In the genomic region with DNA sequence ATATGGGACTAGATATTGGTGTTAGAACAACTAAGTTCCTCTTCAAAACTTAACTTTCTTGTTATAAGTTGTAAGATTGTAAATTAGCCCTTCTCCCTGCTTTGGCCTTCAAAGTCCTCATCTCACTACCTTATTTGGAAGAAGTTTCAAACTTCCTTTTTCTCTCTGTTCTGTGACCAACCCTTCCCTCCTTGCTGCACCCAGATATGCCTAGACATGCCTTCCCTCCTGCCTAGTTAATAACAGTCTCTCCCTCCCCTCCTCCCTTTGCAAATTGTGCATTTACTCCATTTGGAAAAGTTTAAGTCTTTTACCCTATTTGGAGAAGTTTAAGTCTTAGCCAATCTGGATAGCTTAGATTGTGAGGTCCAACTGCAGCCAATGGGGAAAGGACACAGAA, we compare ENCODE assay signal across 27 cellular contexts. TPM values are rescaled to one million over a fixed set of nuclear protein-coding genes. Genes with fewer than 3 reads are reported as not detected.
A peak's percentile ranks its signal among the peaks of the same experiment; 100 is the strongest.
DNase-seq lines count a peak whose midpoint lies in the region; ATAC-seq and TF ChIP-seq lines count a peak whose summit lies in the region.
"Had no signal": no experiment of that assay in that cellular context is flagged by ENCODE, and none has a peak within 500 bp of the region (broad histone marks: within the 10 kb centered on the region; RNA-seq: fewer than 3 reads in every experiment).

No MANE protein-coding gene starts in this region.

- ATAC-seq in HG03025 (IDR thresholded peaks at IDR 0.05; ENCODE audit: low FRiP score, unreplicated experiment) (no peak), HG03135 (IDR thresholded peaks at IDR 0.05; ENCODE audit: unreplicated experiment) (no peak)
- ATAC-seq: A549; heart right ventricle; left ventricle myocardium superior; naive thymus-derived CD4-positive, alpha-beta T cell; Panc1; WTC11 had no signal

- H3K4me3 ChIP-seq in HFF-Myc (replicated peaks; ENCODE audit: low read depth, low read length) = no peak overlapping the region
- no peak overlapping the region for H3K4me3 ChIP-seq in epithelial cell of esophagus (ENCODE audit: low read length)
- H3K4me3 ChIP-seq: A549, dorsolateral prefrontal cortex, heart right ventricle, skin epidermis had no signal

- TF ChIP-seq CTCF in HFF-Myc (IDR thresholded peaks at IDR 0.05; ENCODE audit: low read depth, low read length, missing control alignments) = no peak
- no peak for TF ChIP-seq CTCF in epithelial cell of esophagus (IDR thresholded peaks at IDR 0.05; ENCODE audit: insufficient read depth, low read depth, low read length, missing control alignments)

- H3K27ac Mint-ChIP-seq in activated T-helper 2 cell treated with anti-CD3 and anti-CD28 coated beads, Interferon-gamma antibody, Interleukin-2, Interleukin-4, amounts not matched to agents 10 μg/mL and 5 μg/mL and 100 μg/mL, durations not matched to agents 14 hours and 24 hours and 36 hours = no peak overlapping the region
- H3K27ac Mint-ChIP-seq: activated naive CD8-positive, alpha-beta T cell treated with anti-CD3 and anti-CD28 coated beads for 36 hours; mesothelial cell of epicardium; naive thymus-derived CD4-positive, alpha-beta T cell; WTC11 had no signal

- DNase-seq in AML-193 (lab: John Stamatoyannopoulos, UW) = peak; percentile 26 to 49
- DNase-seq in HFF-Myc (ENCODE audit: extremely low read depth, low read depth) = peak; percentile 16
- DNase-seq in OCI-M1 (lab: John Stamatoyannopoulos, UW) = peak; percentile 30
- DNase-seq in epithelial cell of esophagus (ENCODE audit: low read depth) = peak; percentile 64
- DNase-seq in activated T-helper 2 cell treated with anti-CD3 and anti-CD28 coated beads, Interferon-gamma antibody, Interleukin-2, Interleukin-4, amounts not matched to agents 10 μg/mL and 5 μg/mL and 100 μg/mL, durations not matched to agents 14 hours and 24 hours and 36 hours (ENCODE audit: low spot score) = no peak
- no peak for DNase-seq in activated CD8-positive, alpha-beta memory T cell treated with anti-CD3 and anti-CD28 coated beads, Interleukin-2, amount 50 U/mL, for 4 hours
- DNase-seq: activated naive CD8-positive, alpha-beta T cell treated with anti-CD3 and anti-CD28 coated beads for 36 hours; DMS79 treated with DMSO at 0.1 percent for 48 hours; dorsolateral prefrontal cortex; HCEC 1CT; heart right ventricle; IMR-90; left ventricle myocardium superior; naive thymus-derived CD4-positive, alpha-beta T cell; NCI-H146; NCI-H446 treated with DMSO at 0.1 percent for 48 hours; stimulated activated CD4-positive, alpha-beta T cell treated with anti-CD3 and anti-CD28 coated beads, Interleukin-1b, Interleukin-23, amount 100 ng/mL, for 48 hours had no signal

- H3K4me3 Mint-ChIP-seq in activated T-helper 2 cell treated with anti-CD3 and anti-CD28 coated beads, Interferon-gamma antibody, Interleukin-2, Interleukin-4, amounts not matched to agents 10 μg/mL and 5 μg/mL and 100 μg/mL, durations not matched to agents 14 hours and 24 hours and 36 hours (ENCODE audit: low read depth) = no peak overlapping the region
- H3K4me3 Mint-ChIP-seq: activated naive CD8-positive, alpha-beta T cell treated with anti-CD3 and anti-CD28 coated beads for 36 hours; mesothelial cell of epicardium; naive thymus-derived CD4-positive, alpha-beta T cell; WTC11 had no signal

- H3K36me3 Mint-ChIP-seq in activated T-helper 2 cell treated with anti-CD3 and anti-CD28 coated beads, Interferon-gamma antibody, Interleukin-2, Interleukin-4, amounts not matched to agents 10 μg/mL and 5 μg/mL and 100 μg/mL, durations not matched to agents 14 hours and 24 hours and 36 hours (ENCODE audit: low read depth) = no peaks in the 10 kb centered on the region
- H3K36me3 Mint-ChIP-seq: mesothelial cell of epicardium had no signal

- H3K9me3 Mint-ChIP-seq in activated T-helper 2 cell treated with anti-CD3 and anti-CD28 coated beads, Interferon-gamma antibody, Interleukin-2, Interleukin-4, amounts not matched to agents 10 μg/mL and 5 μg/mL and 100 μg/mL, durations not matched to agents 14 hours and 24 hours and 36 hours = peaks cover 10% of the 10 kb centered on the region

- peaks cover 6% of the 10 kb centered on the region for H3K4me1 Mint-ChIP-seq in activated T-helper 2 cell treated with anti-CD3 and anti-CD28 coated beads, Interferon-gamma antibody, Interleukin-2, Interleukin-4, amounts not matched to agents 10 μg/mL and 5 μg/mL and 100 μg/mL, durations not matched to agents 14 hours and 24 hours and 36 hours (ENCODE audit: low read depth)
- H3K4me1 Mint-ChIP-seq: WTC11 had no signal

- intact Hi-C loops in activated T-helper 2 cell treated with anti-CD3 and anti-CD28 coated beads, Interferon-gamma antibody, Interleukin-2, Interleukin-4, amounts not matched to agents 10 μg/mL and 5 μg/mL and 100 μg/mL, durations not matched to agents 14 hours and 24 hours and 36 hours (cut with micrococcal nuclease) = no loop called here

- H3K27me3 Mint-ChIP-seq in activated T-helper 2 cell treated with anti-CD3 and anti-CD28 coated beads, Interferon-gamma antibody, Interleukin-2, Interleukin-4, amounts not matched to agents 10 μg/mL and 5 μg/mL and 100 μg/mL, durations not matched to agents 14 hours and 24 hours and 36 hours (ENCODE audit: low read depth) = peaks cover 4% of the 10 kb centered on the region

RNA-seq across cellular contexts. Expression of a gene that starts 4.9 kb away (rescaled TPM):
- total RNA-seq in activated T-helper 2 cell treated with anti-CD3 and anti-CD28 coated beads, Interferon-gamma antibody, Interleukin-2, Interleukin-4, amounts not matched to agents 10 μg/mL and 5 μg/mL and 100 μg/mL, durations not matched to agents 14 hours and 24 hours and 36 hours = not detected in 2 replicates
- total RNA-seq: activated naive CD8-positive, alpha-beta T cell treated with anti-CD3 and anti-CD28 coated beads for 36 hours; IMR-90; left ventricle myocardium superior; mesothelial cell of epicardium; omental fat pad; T-helper 2 cell treated with Interferon-gamma antibody and Interleukin-4, amounts not matched to agents 100 ng/mL and 5 ng/mL, for 36 hours; ureter; WTC11 had no signal

RNA-seq across cellular contexts. Expression of a gene that starts 28.4 kb away (rescaled TPM):
- total RNA-seq in activated T-helper 2 cell treated with anti-CD3 and anti-CD28 coated beads, Interferon-gamma antibody, Interleukin-2, Interleukin-4, amounts not matched to agents 10 μg/mL and 5 μg/mL and 100 μg/mL, durations not matched to agents 14 hours and 24 hours and 36 hours = not detected in 2 replicates
- total RNA-seq: activated naive CD8-positive, alpha-beta T cell treated with anti-CD3 and anti-CD28 coated beads for 36 hours; heart right ventricle; IMR-90; left ventricle myocardium superior; mesothelial cell of epicardium; T-helper 2 cell treated with Interferon-gamma antibody and Interleukin-4, amounts not matched to agents 100 ng/mL and 5 ng/mL, for 36 hours; ureter had no signal

Comparison
In these comparisons a context has a peak if more than half of its experiments do, and no peak if none do; other contexts are left out.
1. DNase-seq: peak in AML-193 (2 of 2), HFF-Myc (single experiment), OCI-M1 (single experiment) and epithelial cell of esophagus (single experiment); none in activated T-helper 2 cell treated with anti-CD3 and anti-CD28 coated beads, Interferon-gamma antibody, Interleukin-2, Interleukin-4, amounts not matched to agents 10 μg/mL and 5 μg/mL and 100 μg/mL, durations not matched to agents 14 hours and 24 hours and 36 hours (single experiment) and activated CD8-positive, alpha-beta memory T cell treated with anti-CD3 and anti-CD28 coated beads, Interleukin-2, amount 50 U/mL, for 4 hours (single experiment).